10 cellular contexts compared by ENCODE assay signal in genomic region chrX:11540532-11541377, GRCh38.
DNase-seq lines count a peak whose midpoint lies in the region; ATAC-seq and TF ChIP-seq lines count a peak whose summit lies in the region.
"Had no signal": no experiment of that assay in that cellular context is flagged by ENCODE, and none has a peak within 500 bp of the region (broad histone marks: within the 10 kb centered on the region; RNA-seq: fewer than 3 reads in every experiment).

No MANE protein-coding gene starts in this region.

- TF ChIP-seq POLR2A in lower leg skin (IDR thresholded peaks at IDR 0.05) (no peak), suprapubic skin (IDR thresholded peaks at IDR 0.05) (no peak)

- H3K36me3 ChIP-seq in suprapubic skin: no peaks in the 10 kb centered on the region
- H3K36me3 ChIP-seq: neural progenitor cell had no signal

- intact Hi-C loops in lower leg skin (cut with DNase I; ENCODE audit: low total_unique reads): no loop called here

- 68 to 88% methylated on average over 4 of the region's 4 CpGs for WGBS in lower leg skin, 2 donors
- WGBS in suprapubic skin: 75% methylated on average over 4 of the region's 4 CpGs

- DNase-seq in fibroblast of villous mesenchyme (ENCODE audit: low read depth) (no peak), lower leg skin (ENCODE audit: low spot score in 2 of 2) (no peak), suprapubic skin (ENCODE audit: low spot score in 2 of 2) (no peak), GM03348 (ENCODE audit: low spot score) (no peak), T-helper 2 cell (no peak)
- DNase-seq: DMS79 had no signal

- H3K4me3 ChIP-seq in GM12875 (ENCODE audit: low read depth, low read length) (no peak overlapping the region), fibroblast of villous mesenchyme (ENCODE audit: low read depth, low read length) (no peak overlapping the region), lower leg skin (ENCODE audit: low read depth, poor library complexity, severe bottlenecking) (no peak overlapping the region), suprapubic skin (no peak overlapping the region)
- H3K4me3 ChIP-seq: neural progenitor cell had no signal

- TF ChIP-seq EP300 in suprapubic skin (IDR thresholded peaks at IDR 0.05): no peak

- H3K9me3 ChIP-seq in suprapubic skin: no peaks in the 10 kb centered on the region

- 0 out of 2 replicates have a peak, but pooled peaks have one; percentile 3 for TF ChIP-seq CTCF in GM12875 (IDR thresholded peaks at IDR 0.05; ENCODE audit: borderline replicate concordance, insufficient read depth, low read depth, low read length)
- TF ChIP-seq CTCF in fibroblast of villous mesenchyme (IDR thresholded peaks at IDR 0.05; ENCODE audit: insufficient read depth, low read depth, low read length): peak; percentile 30
- TF ChIP-seq CTCF in lower leg skin (IDR thresholded peaks at IDR 0.05): no peak
- TF ChIP-seq CTCF in suprapubic skin (IDR thresholded peaks at IDR 0.05): no peak

- ATAC-seq in GM21526 (IDR thresholded peaks at IDR 0.05; ENCODE audit: low FRiP score, unreplicated experiment): peak; percentile 64
- peak; percentile 55 for ATAC-seq in HG03558 (IDR thresholded peaks at IDR 0.05; ENCODE audit: extremely low read depth, unreplicated experiment)

- no peaks in the 10 kb centered on the region for H3K4me1 ChIP-seq in suprapubic skin
- H3K4me1 ChIP-seq: neural progenitor cell had no signal

- H3K27ac ChIP-seq in suprapubic skin: no peak overlapping the region
- H3K27ac ChIP-seq: neural progenitor cell had no signal

- H3K27me3 ChIP-seq in suprapubic skin: no peaks in the 10 kb centered on the region

Comparison
In these comparisons a context has a peak if more than half of its experiments do, and no peak if none do; other contexts are left out.
1. CTCF ChIP-seq: peak in GM12875 (single experiment) and fibroblast of villous mesenchyme (single experiment); none in lower leg skin (0 of 3) and suprapubic skin (0 of 2).